ENCODE assay signal across 1 cellular context in genomic region chr16:2429037-2429770, GRCh38.
TF ChIP-seq lines count a peak whose summit lies in the region.

Gene CCNF (plus strand): TSS chr16:2429447. CDS start chr16:2429482, 35 bp downstream.

TF ChIP-seq in WTC11, 78 proteins besides CTCF, POLR2A, EP300 and RAD21 (continued from another document):
- TF ChIP-seq ATF2 (CRISPR knock-in tag; IDR thresholded peaks at IDR 0.05; ENCODE audit: borderline replicate concordance, low read depth) (0 out of 2 replicates have a peak, but pooled peaks have one; percentile 70), NFATC4 (CRISPR knock-in tag; IDR thresholded peaks at IDR 0.05) (no peak), ETV6 (CRISPR knock-in tag; IDR thresholded peaks at IDR 0.05) (peak; percentile 88; the same call in 1 of the 2 replicates), GTF2I (CRISPR knock-in tag; conservative IDR thresholded peaks at IDR 0.05) (no peak)
